12 cellular contexts compared by ENCODE assay signal in the genomic region with DNA sequence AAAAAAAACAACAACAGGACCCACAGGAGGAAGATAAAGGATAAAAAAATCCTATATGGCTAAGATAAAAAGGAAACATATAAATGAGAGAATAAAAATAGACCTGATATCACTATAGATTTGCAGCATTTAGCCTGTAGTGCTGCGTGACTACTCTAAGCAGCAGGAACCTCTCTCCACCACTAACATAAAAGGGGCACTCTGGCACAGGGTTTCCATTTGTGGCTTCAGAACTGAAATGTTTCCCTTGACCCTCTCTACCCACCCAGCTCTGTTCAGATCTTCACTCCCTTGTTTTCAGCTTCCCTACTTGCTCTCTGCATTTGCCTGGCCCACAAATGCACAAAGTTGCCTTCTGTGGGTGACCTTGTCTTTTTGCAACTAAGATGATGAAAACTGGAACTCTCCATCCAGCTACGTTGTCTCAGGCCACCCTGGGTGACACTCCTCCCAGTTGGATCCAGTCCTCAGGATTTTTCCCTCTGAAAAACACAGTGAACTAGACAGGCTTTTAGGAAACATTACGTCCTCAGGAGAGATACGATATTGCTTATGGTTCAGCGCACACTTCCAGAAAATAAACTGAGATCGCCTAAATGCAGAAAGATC. TPM values are rescaled to one million over a fixed set of nuclear protein-coding genes. Genes with fewer than 3 reads are reported as not detected.
DNase-seq lines count a peak whose midpoint lies in the region; ATAC-seq and TF ChIP-seq lines count a peak whose summit lies in the region.
"Had no signal": no experiment of that assay in that cellular context is flagged by ENCODE, and none has a peak within 500 bp of the region (broad histone marks: within the 10 kb centered on the region; RNA-seq: fewer than 3 reads in every experiment).

No MANE protein-coding gene starts in this region.

- TF ChIP-seq POLR2A in body of pancreas (IDR thresholded peaks at IDR 0.05): no peak

- H2BK15ac ChIP-seq in mesenchymal stem cell (ENCODE audit: low read depth, poor library complexity, severe bottlenecking): no peak overlapping the region

- intact Hi-C loops in CD14-positive monocyte (cut with micrococcal nuclease) (loop anchor here (5.0 to 10.0 kb wide), 4 partner anchors 102 to 367 kb away; a partner anchor contains a TSS), body of pancreas (cut with DNase I) (loop anchor here (5.0 kb wide), 1 partner anchor 367 kb away; no protein-coding TSS in a partner anchor)

- H3K23ac ChIP-seq in mesenchymal stem cell (ENCODE audit: low read length in 2 of 2): no peak overlapping the region

- H3K4me1 ChIP-seq in Loucy (ENCODE audit: insufficient read depth, low read length, poor library complexity, severe bottlenecking) (peaks cover 30% of the 10 kb centered on the region), body of pancreas (peaks cover 41% of the 10 kb centered on the region), mesenchymal stem cell (ENCODE audit: control insufficient read depth, insufficient read depth, low read depth, low read length) (peaks cover 4% of the 10 kb centered on the region)

- H3K4me2 ChIP-seq in Loucy (ENCODE audit: low read depth, low read length, poor library complexity, severe bottlenecking): peak overlapping the region; percentile 39
- peak overlapping the region; percentile 16 for H3K4me2 ChIP-seq in mesenchymal stem cell (ENCODE audit: low read length, poor library complexity, severe bottlenecking)

- H3K36me3 Mint-ChIP-seq in CD14-positive monocyte (no peaks in the 10 kb centered on the region), mesothelial cell of epicardium (no peaks in the 10 kb centered on the region)

- no peaks in the 10 kb centered on the region for H3F3A ChIP-seq in Loucy (ENCODE audit: low read depth)

- H3K27ac ChIP-seq in body of pancreas (peak overlapping the region in 3 of 4 donors; percentile 54 to 67 (median 56)), mesenchymal stem cell (ENCODE audit: low read length, poor library complexity, severe bottlenecking) (no peak overlapping the region)
- H3K27ac ChIP-seq: coronary artery, skin epidermis had no signal

- no peaks in the 10 kb centered on the region for H3K9me2 ChIP-seq in Loucy (replicated peaks; ENCODE audit: low read depth, low read length)

- ATAC-seq in body of pancreas (no peak), GM19035 (IDR thresholded peaks at IDR 0.05; ENCODE audit: unreplicated experiment) (no peak)

- H4K91ac ChIP-seq in mesenchymal stem cell (ENCODE audit: low read length): no peak overlapping the region

- DNase-seq in CD14-positive monocyte (ENCODE audit: low spot score) (no peak), body of pancreas (no peak), mesenchymal stem cell (no peak), mesothelial cell of epicardium (ENCODE audit: low spot score in 2 of 2, unreplicated experiment in 2 of 2) (no peak)
- DNase-seq in stimulated activated CD4-positive, alpha-beta T cell treated with anti-CD3 and anti-CD28 coated beads, Interleukin-12 subunit alpha, Interleukin-12 subunit beta, amount 100 ng/mL, for 4 hours: no peak
- DNase-seq in stimulated activated CD4-positive, alpha-beta T cell treated with anti-CD3 and anti-CD28 coated beads, Interleukin-2, amount 100 ng/mL, for 48 hours: no peak
- DNase-seq: stimulated activated CD8-positive, alpha-beta memory T cell treated with anti-CD3 and anti-CD28 coated beads, Interleukin-4, amount 100 ng/mL, for 48 hours; T1000 had no signal

- peak overlapping the region; percentile 39 for H3K9ac ChIP-seq in Loucy (ENCODE audit: low read depth, low read length, poor library complexity, severe bottlenecking)
- peak overlapping the region; percentile 33 for H3K9ac ChIP-seq in mesenchymal stem cell (ENCODE audit: low read length)

- no peak overlapping the region for H3K18ac ChIP-seq in mesenchymal stem cell (ENCODE audit: low read depth in 1 of 2, low read length in 2 of 2)

- H2BK12ac ChIP-seq in mesenchymal stem cell (ENCODE audit: low read length in 2 of 2): no peak overlapping the region

- no peak overlapping the region for H2BK120ac ChIP-seq in mesenchymal stem cell (ENCODE audit: low read depth, low read length)

- TF ChIP-seq CTCF in CD14-positive monocyte (IDR thresholded peaks at IDR 0.05) (no peak), Loucy (conservative IDR thresholded peaks at IDR 0.05; ENCODE audit: low read length) (peak; percentile 39), body of pancreas (IDR thresholded peaks at IDR 0.05) (no peak), mesothelial cell of epicardium (IDR thresholded peaks at IDR 0.05; ENCODE audit: unreplicated experiment) (no peak)

- no peaks in the 10 kb centered on the region for H3K79me1 ChIP-seq in mesenchymal stem cell (replicated peaks; ENCODE audit: low read length, poor library complexity, severe bottlenecking)

- H3K27ac Mint-ChIP-seq in CD14-positive monocyte (peak overlapping the region; percentile 9 to 97 (median 85)), mesothelial cell of epicardium (no peak overlapping the region)

- H2AFZ ChIP-seq in Loucy (ENCODE audit: low read length) (peak overlapping the region; percentile 68; the same call in 1 of the 2 replicates), mesenchymal stem cell (ENCODE audit: low read depth, low read length) (no peak overlapping the region)

- H3K4me1 Mint-ChIP-seq in CD14-positive monocyte (peaks cover 59% of the 10 kb centered on the region), mesothelial cell of epicardium (peaks cover 10% of the 10 kb centered on the region)

- no peak overlapping the region for H3K4ac ChIP-seq in mesenchymal stem cell (ENCODE audit: low read depth in 1 of 2, low read length in 2 of 2)

- no peaks in the 10 kb centered on the region for H4K20me1 ChIP-seq in Loucy (ENCODE audit: insufficient read depth, low read length, poor library complexity, severe bottlenecking)

- H3K4me3 Mint-ChIP-seq in CD14-positive monocyte: peak overlapping the region in 1 of 2 donors; percentile 33
- H3K4me3 Mint-ChIP-seq in mesothelial cell of epicardium: no peak overlapping the region

- no peaks in the 10 kb centered on the region for H3K9me3 ChIP-seq in Loucy (ENCODE audit: insufficient read depth, low read depth, low read length)
- H3K9me3 ChIP-seq in body of pancreas: no peaks in the 10 kb centered on the region
- H3K9me3 ChIP-seq in mesenchymal stem cell (ENCODE audit: control insufficient read depth, low read length): no peaks in the 10 kb centered on the region

- H3K79me2 ChIP-seq in Loucy (ENCODE audit: insufficient read depth, low read length): no peaks in the 10 kb centered on the region

- WGBS in body of pancreas, 2 donors: 76 to 78% methylated on average over 6 of the region's 6 CpGs
- WGBS in mesenchymal stem cell: 92% methylated on average over 5 of the region's 6 CpGs

- H4K8ac ChIP-seq in mesenchymal stem cell (ENCODE audit: low read length): peak overlapping the region; percentile 2

- H3K27me3 Mint-ChIP-seq in CD14-positive monocyte (ENCODE audit: low read depth in 3 of 3): no peaks in the 10 kb centered on the region
- no peaks in the 10 kb centered on the region for H3K27me3 Mint-ChIP-seq in mesothelial cell of epicardium (ENCODE audit: low read depth)

- no peak overlapping the region for H2BK5ac ChIP-seq in mesenchymal stem cell (ENCODE audit: low read depth, low read length, poor library complexity, severe bottlenecking)

- H3K27me3 ChIP-seq in Loucy (ENCODE audit: insufficient read depth, low read length, poor library complexity, severe bottlenecking) (no peaks in the 10 kb centered on the region), body of pancreas (no peaks in the 10 kb centered on the region), mesenchymal stem cell (ENCODE audit: control insufficient read depth in 1 of 2, insufficient read depth in 1 of 2, low read length in 2 of 2) (no peaks in the 10 kb centered on the region)

- H3K14ac ChIP-seq in mesenchymal stem cell (ENCODE audit: low read length in 2 of 2): no peak overlapping the region

- no peaks in the 10 kb centered on the region for H3K36me3 ChIP-seq in Loucy (ENCODE audit: insufficient read depth, low read length)
- H3K36me3 ChIP-seq in body of pancreas (replicated peaks in 1 of 2; ENCODE audit: insufficient read depth in 1 of 2, low read depth in 2 of 2): no peaks in the 10 kb centered on the region
- H3K36me3 ChIP-seq in mesenchymal stem cell (ENCODE audit: control insufficient read depth in 1 of 2, insufficient read depth in 2 of 2, low read depth in 1 of 2, low read length in 2 of 2): no peaks in the 10 kb centered on the region

- H3K9me3 Mint-ChIP-seq in CD14-positive monocyte (peaks cover 0 to 2% (median 0%) of the 10 kb centered on the region in 7 donors), mesothelial cell of epicardium (no peaks in the 10 kb centered on the region)

- H3K4me3 ChIP-seq in Loucy (ENCODE audit: low read length, poor library complexity, severe bottlenecking) (no peak overlapping the region), body of pancreas (no peak overlapping the region), mesenchymal stem cell (ENCODE audit: insufficient read depth in 1 of 2, low read depth in 1 of 2, low read length in 2 of 2) (no peak overlapping the region)
- H3K4me3 ChIP-seq: coronary artery, skin epidermis had no signal

- H2AK5ac ChIP-seq in mesenchymal stem cell (ENCODE audit: low read length, severe bottlenecking): no peak overlapping the region

RNA-seq across cellular contexts. Expression of a gene that starts 19.8 kb away (rescaled TPM):
- polyA plus RNA-seq in CD14-positive monocyte: 100 to 1,000 TPM; 201 to 228 TPM
- 10 to 100 TPM; 71.3 to 73.5 TPM for total RNA-seq in body of pancreas
- polyA plus RNA-seq in mesenchymal stem cell (2013, experiment 1 of 2): 239 TPM
- 247 TPM for polyA plus RNA-seq in mesenchymal stem cell (2013, experiment 2 of 2)
- 129 to 141 TPM (median 133 TPM) in 3 replicates for total RNA-seq in mesothelial cell of epicardium

RNA-seq across cellular contexts. Expression of a gene that starts 40.4 kb away (rescaled TPM):
- polyA plus RNA-seq in CD14-positive monocyte: 100 to 1,000 TPM in 1 of 2 donors, 10 to 100 TPM in 1; 87.1 to 108 TPM
- 10 to 100 TPM; 46.1 to 62.5 TPM for total RNA-seq in body of pancreas
- polyA plus RNA-seq in mesenchymal stem cell (2013, experiment 1 of 2): 124 TPM
- 130 TPM for polyA plus RNA-seq in mesenchymal stem cell (2013, experiment 2 of 2)
- total RNA-seq in mesothelial cell of epicardium: 108 to 116 TPM (median 112 TPM) in 3 replicates
